ENCODE assay signal across 1 cellular context in genomic region chr1:32650752-32651460, GRCh38.
TF ChIP-seq lines count a peak whose summit lies in the region.

Gene RBBP4, plus strand, starts transcription at chr1:32651208. Its CDS starts 99 bp downstream, at chr1:32651307.

TF ChIP-seq in K562, 482 proteins besides CTCF, POLR2A, EP300 and RAD21 (continued from another document):
- TF ChIP-seq, protein P1, sequence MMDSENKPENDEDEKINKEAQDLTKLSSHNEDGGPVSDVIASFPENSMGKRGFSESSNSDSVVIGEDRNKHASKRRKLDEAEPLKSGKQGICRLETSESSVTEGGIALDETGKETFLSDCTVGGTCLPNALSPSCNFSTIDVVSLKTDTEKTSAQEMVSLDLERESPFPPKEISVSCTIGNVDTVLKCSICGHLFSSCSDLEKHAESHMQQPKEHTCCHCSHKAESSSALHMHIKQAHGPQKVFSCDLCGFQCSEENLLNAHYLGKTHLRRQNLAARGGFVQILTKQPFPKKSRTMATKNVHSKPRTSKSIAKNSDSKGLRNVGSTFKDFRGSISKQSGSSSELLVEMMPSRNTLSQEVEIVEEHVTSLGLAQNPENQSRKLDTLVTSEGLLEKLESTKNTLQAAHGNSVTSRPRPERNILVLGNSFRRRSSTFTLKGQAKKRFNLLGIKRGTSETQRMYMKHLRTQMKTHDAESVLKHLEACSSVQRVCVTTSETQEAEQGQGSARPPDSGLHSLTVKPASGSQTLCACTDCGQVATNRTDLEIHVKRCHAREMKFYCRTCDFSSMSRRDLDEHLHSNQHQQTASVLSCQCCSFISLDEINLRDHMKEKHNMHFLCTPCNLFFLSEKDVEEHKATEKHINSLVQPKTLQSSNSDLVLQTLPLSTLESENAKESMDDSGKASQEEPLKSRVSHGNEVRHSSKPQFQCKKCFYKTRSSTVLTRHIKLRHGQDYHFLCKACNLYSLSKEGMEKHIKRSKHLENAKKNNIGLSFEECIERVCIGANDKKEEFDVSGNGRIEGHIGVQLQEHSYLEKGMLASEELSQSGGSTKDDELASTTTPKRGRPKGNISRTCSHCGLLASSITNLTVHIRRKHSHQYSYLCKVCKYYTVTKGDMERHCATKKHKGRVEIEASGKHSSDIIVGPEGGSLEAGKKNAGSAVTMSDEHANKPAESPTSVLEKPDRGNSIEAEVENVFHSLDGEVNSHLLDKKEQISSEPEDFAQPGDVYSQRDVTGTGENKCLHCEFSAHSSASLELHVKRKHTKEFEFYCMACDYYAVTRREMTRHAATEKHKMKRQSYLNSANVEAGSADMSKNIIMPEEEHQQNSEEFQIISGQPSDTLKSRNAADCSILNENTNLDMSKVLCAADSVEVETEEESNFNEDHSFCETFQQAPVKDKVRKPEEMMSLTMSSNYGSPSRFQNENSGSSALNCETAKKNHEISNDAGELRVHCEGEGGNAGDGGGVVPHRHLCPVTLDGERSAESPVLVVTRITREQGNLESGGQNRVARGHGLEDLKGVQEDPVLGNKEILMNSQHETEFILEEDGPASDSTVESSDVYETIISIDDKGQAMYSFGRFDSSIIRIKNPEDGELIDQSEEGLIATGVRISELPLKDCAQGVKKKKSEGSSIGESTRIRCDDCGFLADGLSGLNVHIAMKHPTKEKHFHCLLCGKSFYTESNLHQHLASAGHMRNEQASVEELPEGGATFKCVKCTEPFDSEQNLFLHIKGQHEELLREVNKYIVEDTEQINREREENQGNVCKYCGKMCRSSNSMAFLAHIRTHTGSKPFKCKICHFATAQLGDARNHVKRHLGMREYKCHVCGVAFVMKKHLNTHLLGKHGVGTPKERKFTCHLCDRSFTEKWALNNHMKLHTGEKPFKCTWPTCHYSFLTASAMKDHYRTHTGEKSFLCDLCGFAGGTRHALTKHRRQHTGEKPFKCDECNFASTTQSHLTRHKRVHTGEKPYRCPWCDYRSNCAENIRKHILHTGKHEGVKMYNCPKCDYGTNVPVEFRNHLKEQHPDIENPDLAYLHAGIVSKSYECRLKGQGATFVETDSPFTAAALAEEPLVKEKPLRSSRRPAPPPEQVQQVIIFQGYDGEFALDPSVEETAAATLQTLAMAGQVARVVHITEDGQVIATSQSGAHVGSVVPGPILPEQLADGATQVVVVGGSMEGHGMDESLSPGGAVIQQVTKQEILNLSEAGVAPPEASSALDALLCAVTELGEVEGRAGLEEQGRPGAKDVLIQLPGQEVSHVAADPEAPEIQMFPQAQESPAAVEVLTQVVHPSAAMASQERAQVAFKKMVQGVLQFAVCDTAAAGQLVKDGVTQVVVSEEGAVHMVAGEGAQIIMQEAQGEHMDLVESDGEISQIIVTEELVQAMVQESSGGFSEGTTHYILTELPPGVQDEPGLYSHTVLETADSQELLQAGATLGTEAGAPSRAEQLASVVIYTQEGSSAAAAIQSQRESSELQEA (IDR thresholded peaks at IDR 0.05; ENCODE audit: low read depth): no peak
- TF ChIP-seq ATF1 (CRISPR knock-in tag; IDR thresholded peaks at IDR 0.05) (0 out of 2 replicates have a peak, but pooled peaks have one; percentile 13), ATF1 (tag; IDR thresholded peaks at IDR 0.05) (peak; percentile 93), ZNF785 (CRISPR knock-in tag; IDR thresholded peaks at IDR 0.05) (no peak), NCOA4 (IDR thresholded peaks at IDR 0.05; ENCODE audit: partially characterized antibody) (no peak), RNF219 (CRISPR knock-in tag; IDR thresholded peaks at IDR 0.05) (0 out of 2 replicates have a peak, but pooled peaks have one; percentile 67), ZNF57 (CRISPR knock-in tag; IDR thresholded peaks at IDR 0.05) (peak; percentile 92), ARID2 (IDR thresholded peaks at IDR 0.05) (0 out of 2 replicates have a peak, but pooled peaks have one; percentile 7), PCBP2 (IDR thresholded peaks at IDR 0.05; ENCODE audit: low read depth, low read length, poor library complexity, severe bottlenecking) (no peak), KDM4B (IDR thresholded peaks at IDR 0.05; ENCODE audit: borderline replicate concordance in 2 of 2, low read depth in 1 of 2) (no peak; a peak in 2 of 4 replicates), KAT7 (CRISPR knock-in tag; IDR thresholded peaks at IDR 0.05; ENCODE audit: borderline replicate concordance) (peak; percentile 95), HNRNPL (IDR thresholded peaks at IDR 0.05; ENCODE audit: low read depth, low read length) (0 out of 2 replicates have a peak, but pooled peaks have one; percentile 58)
- TF ChIP-seq, protein P2, sequence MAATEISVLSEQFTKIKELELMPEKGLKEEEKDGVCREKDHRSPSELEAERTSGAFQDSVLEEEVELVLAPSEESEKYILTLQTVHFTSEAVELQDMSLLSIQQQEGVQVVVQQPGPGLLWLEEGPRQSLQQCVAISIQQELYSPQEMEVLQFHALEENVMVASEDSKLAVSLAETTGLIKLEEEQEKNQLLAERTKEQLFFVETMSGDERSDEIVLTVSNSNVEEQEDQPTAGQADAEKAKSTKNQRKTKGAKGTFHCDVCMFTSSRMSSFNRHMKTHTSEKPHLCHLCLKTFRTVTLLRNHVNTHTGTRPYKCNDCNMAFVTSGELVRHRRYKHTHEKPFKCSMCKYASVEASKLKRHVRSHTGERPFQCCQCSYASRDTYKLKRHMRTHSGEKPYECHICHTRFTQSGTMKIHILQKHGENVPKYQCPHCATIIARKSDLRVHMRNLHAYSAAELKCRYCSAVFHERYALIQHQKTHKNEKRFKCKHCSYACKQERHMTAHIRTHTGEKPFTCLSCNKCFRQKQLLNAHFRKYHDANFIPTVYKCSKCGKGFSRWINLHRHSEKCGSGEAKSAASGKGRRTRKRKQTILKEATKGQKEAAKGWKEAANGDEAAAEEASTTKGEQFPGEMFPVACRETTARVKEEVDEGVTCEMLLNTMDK (IDR thresholded peaks at IDR 0.05; ENCODE audit: borderline replicate concordance, insufficient read depth, low read depth, low read length, poor library complexity, severe bottlenecking): peak; percentile 26
